Comparison of ENCODE assay signal across 10 cellular contexts in the genomic region with DNA sequence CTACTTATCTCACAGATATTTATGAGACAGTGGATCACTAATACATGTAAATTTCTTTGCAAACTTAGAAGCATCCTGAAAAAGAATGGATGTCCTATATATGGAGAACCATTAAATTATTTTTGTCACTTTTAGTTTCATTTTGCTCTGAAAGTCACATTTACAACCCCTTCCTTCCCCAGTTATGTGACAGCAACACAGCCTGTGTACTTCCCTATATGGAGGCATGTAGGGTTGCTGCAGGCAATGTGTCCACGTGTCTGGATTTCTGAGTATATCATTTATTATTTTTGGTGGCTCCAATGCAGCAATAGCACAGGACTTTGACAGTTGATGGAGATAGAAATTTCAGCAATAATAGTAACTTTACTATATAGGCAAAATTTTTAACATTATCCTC.
DNase-seq lines count a peak whose midpoint lies in the region; ATAC-seq and TF ChIP-seq lines count a peak whose summit lies in the region.
"Had no signal": no experiment of that assay in that cellular context is flagged by ENCODE, and none has a peak within 500 bp of the region (broad histone marks: within the 10 kb centered on the region; RNA-seq: fewer than 3 reads in every experiment).

No MANE protein-coding gene starts in this region.

- no peak overlapping the region for H3K4me3 ChIP-seq in dorsolateral prefrontal cortex
- H3K4me3 ChIP-seq in sigmoid colon = no peak overlapping the region

- H3K9me3 ChIP-seq in sigmoid colon = no peaks in the 10 kb centered on the region

- peak; percentile 94 for ATAC-seq in GM18858 (IDR thresholded peaks at IDR 0.05; ENCODE audit: unreplicated experiment)
- ATAC-seq in GM21723 (IDR thresholded peaks at IDR 0.05; ENCODE audit: unreplicated experiment) = peak; percentile 94
- peak; percentile 93 for ATAC-seq in HG03565 (IDR thresholded peaks at IDR 0.05; ENCODE audit: unreplicated experiment)

- 23 to 27% methylated on average over 1 of the region's 1 CpG for WGBS in sigmoid colon, 2 donors

- DNase-seq in medulla oblongata (ENCODE audit: extremely low spot score) (peak; percentile 34), dorsolateral prefrontal cortex (no peak), sigmoid colon (no peak), NCI-H146 (lab: John Stamatoyannopoulos, UW) (no peak)
- no peak for DNase-seq in activated naive CD4-positive, alpha-beta T cell treated with anti-CD3 and anti-CD28 coated beads, Interleukin-2, amount 50 U/mL, for 16 hours
- DNase-seq: activated CD8-positive, alpha-beta memory T cell treated with anti-CD3 and anti-CD28 coated beads, Interleukin-2, amount 50 U/mL, for 48 hours; NCI-H510A treated with DMSO at 0.1 percent for 48 hours had no signal

- no peak for TF ChIP-seq EP300 in sigmoid colon (IDR thresholded peaks at IDR 0.05)

- H3K36me3 ChIP-seq in sigmoid colon = no peaks in the 10 kb centered on the region

- TF ChIP-seq POLR2A in sigmoid colon (IDR thresholded peaks at IDR 0.05) = no peak

- no peaks in the 10 kb centered on the region for H3K4me1 ChIP-seq in sigmoid colon

- intact Hi-C loops in dorsolateral prefrontal cortex (cut with DNase I) = no loop called here
- intact Hi-C loops in sigmoid colon (cut with DNase I) = no loop called here

- H3K27ac ChIP-seq in dorsolateral prefrontal cortex (no peak overlapping the region), sigmoid colon (no peak overlapping the region)

- H3K27me3 ChIP-seq in dorsolateral prefrontal cortex = peaks cover 0 to 5% (median 0%) of the 10 kb centered on the region in 45 donors
- no peaks in the 10 kb centered on the region for H3K27me3 ChIP-seq in sigmoid colon

- no peak for TF ChIP-seq CTCF in dorsolateral prefrontal cortex (IDR thresholded peaks at IDR 0.05 in 54 of 56, conservative IDR thresholded peaks at IDR 0.05 in 2 of 56; ENCODE audit: low read depth in 1 of 56, partially characterized antibody in 56 of 56)
- no peak for TF ChIP-seq CTCF in sigmoid colon (IDR thresholded peaks at IDR 0.05)
